In the genomic region with DNA sequence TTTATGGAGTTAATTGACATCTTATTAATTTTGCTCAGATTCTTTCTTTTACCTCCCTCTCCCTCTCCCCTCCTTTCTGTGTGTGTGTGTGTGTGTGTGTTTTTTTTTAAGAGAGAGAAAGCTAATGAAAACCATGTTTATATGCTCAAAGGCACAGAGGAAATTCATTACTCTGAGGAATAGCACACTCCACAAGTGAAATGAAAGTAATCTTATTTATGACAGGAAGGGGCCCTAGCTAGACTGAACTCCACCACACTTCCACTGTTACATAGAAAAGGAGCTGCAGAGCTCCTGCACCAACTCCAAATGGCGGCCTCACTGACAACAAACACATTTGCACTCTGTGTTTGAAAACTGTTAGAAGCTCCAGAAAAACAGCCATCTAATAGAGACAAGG, we compare ENCODE assay signal across 9 cellular contexts.
DNase-seq lines count a peak whose midpoint lies in the region; ATAC-seq and TF ChIP-seq lines count a peak whose summit lies in the region.
"Had no signal": no experiment of that assay in that cellular context is flagged by ENCODE, and none has a peak within 500 bp of the region (broad histone marks: within the 10 kb centered on the region; RNA-seq: fewer than 3 reads in every experiment).

No MANE protein-coding gene starts in this region.

- H3K27me3 Mint-ChIP-seq in CD8-positive, alpha-beta memory T cell: no peaks in the 10 kb centered on the region
- H3K27me3 Mint-ChIP-seq in GM23338 (ENCODE audit: insufficient read depth, low read depth, poor library complexity): no peaks in the 10 kb centered on the region

- ATAC-seq in GM21367 (IDR thresholded peaks at IDR 0.05; ENCODE audit: unreplicated experiment): peak; percentile 81
- no peak for ATAC-seq in HG03159 (IDR thresholded peaks at IDR 0.05; ENCODE audit: unreplicated experiment)
- ATAC-seq in GM23338: no peak

- TF ChIP-seq POLR2A in ovary (IDR thresholded peaks at IDR 0.05): no peak

- no peaks in the 10 kb centered on the region for H3K9me3 ChIP-seq in CD8-positive, alpha-beta memory T cell (ENCODE audit: low read length)
- no peaks in the 10 kb centered on the region for H3K9me3 ChIP-seq in Loucy (ENCODE audit: insufficient read depth, low read depth, low read length)
- H3K9me3 ChIP-seq in ovary: no peaks in the 10 kb centered on the region

- H3K4me1 Mint-ChIP-seq in CD8-positive, alpha-beta memory T cell: peaks cover 13 to 28% (median 19%) of the 10 kb centered on the region in 3 donors
- peaks cover 5% of the 10 kb centered on the region; the same call in 2 of the 3 replicates for H3K4me1 Mint-ChIP-seq in GM23338

- TF ChIP-seq CTCF in Loucy (conservative IDR thresholded peaks at IDR 0.05; ENCODE audit: low read length): no peak
- no peak for TF ChIP-seq CTCF in ovary (IDR thresholded peaks at IDR 0.05)
- no peak for TF ChIP-seq CTCF in GM23338 (conservative IDR thresholded peaks at IDR 0.05; ENCODE audit: low read depth in 2 of 2)

- H3K79me2 ChIP-seq in Loucy (ENCODE audit: insufficient read depth, low read length): no peaks in the 10 kb centered on the region
- H3K79me2 ChIP-seq in GM23338 (replicated peaks; ENCODE audit: insufficient read depth): no peaks in the 10 kb centered on the region

- peaks cover 0 to 2% (median 0%) of the 10 kb centered on the region in 5 donors for H3K9me3 Mint-ChIP-seq in CD8-positive, alpha-beta memory T cell
- H3K9me3 Mint-ChIP-seq in GM23338: no peaks in the 10 kb centered on the region

- H3K27ac Mint-ChIP-seq in CD8-positive, alpha-beta memory T cell: peak overlapping the region in 4 of 8 donors; percentile 32 to 86 (median 40)
- H3K27ac Mint-ChIP-seq in GM23338: no peak overlapping the region

- CTCF ChIA-PET in CD8-positive, alpha-beta memory T cell (lab: Charles Lee): no interaction called here

- H4K20me1 ChIP-seq in Loucy (ENCODE audit: insufficient read depth, low read length, poor library complexity, severe bottlenecking) (no peaks in the 10 kb centered on the region), GM23338 (replicated peaks; ENCODE audit: insufficient read depth) (no peaks in the 10 kb centered on the region)

- H3K27me3 ChIP-seq in CD8-positive, alpha-beta memory T cell (ENCODE audit: insufficient read depth, low read length, poor library complexity, severe bottlenecking): no peaks in the 10 kb centered on the region
- no peaks in the 10 kb centered on the region for H3K27me3 ChIP-seq in Loucy (ENCODE audit: insufficient read depth, low read length, poor library complexity, severe bottlenecking)
- H3K27me3 ChIP-seq in ovary: no peaks in the 10 kb centered on the region
- no peaks in the 10 kb centered on the region for H3K27me3 ChIP-seq in GM23338 (ENCODE audit: insufficient read depth)

- H3K27ac ChIP-seq in CD8-positive, alpha-beta memory T cell (ENCODE audit: low read depth, low read length): no peak overlapping the region
- H3K27ac ChIP-seq in ovary (peak overlapping the region in 1 of 2 donors; percentile 69), GM23338 (ENCODE audit: low read depth) (no peak overlapping the region)

- H3K36me3 ChIP-seq in CD8-positive, alpha-beta memory T cell (ENCODE audit: insufficient read depth, low read length): no peaks in the 10 kb centered on the region
- H3K36me3 ChIP-seq in Loucy (ENCODE audit: insufficient read depth, low read length) (no peaks in the 10 kb centered on the region), ovary (no peaks in the 10 kb centered on the region), GM23338 (ENCODE audit: insufficient read depth) (no peaks in the 10 kb centered on the region)

- peaks cover 4 to 14% (median 13%) of the 10 kb centered on the region in 3 donors for H3K36me3 Mint-ChIP-seq in CD8-positive, alpha-beta memory T cell
- no peaks in the 10 kb centered on the region for H3K36me3 Mint-ChIP-seq in GM23338 (ENCODE audit: low read depth)

- peaks cover 12% of the 10 kb centered on the region for H3K4me1 ChIP-seq in CD8-positive, alpha-beta memory T cell (ENCODE audit: insufficient read depth, low read length)
- peaks cover 69% of the 10 kb centered on the region for H3K4me1 ChIP-seq in Loucy (ENCODE audit: insufficient read depth, low read length, poor library complexity, severe bottlenecking)
- H3K4me1 ChIP-seq in ovary (ENCODE audit: insufficient read depth): peaks cover 25% of the 10 kb centered on the region
- H3K4me1 ChIP-seq in GM23338 (ENCODE audit: insufficient read depth): no peaks in the 10 kb centered on the region

- intact Hi-C loops in ovary (cut with DNase I): loop anchor here (5.0 to 10.0 kb wide), 7 partner anchors 182 to 1215 kb away; partner anchors contain the start of genes PDGFRA (in 3 of the 4) and FIP1L1 (in 1 of the 4)

- H3K4me3 ChIP-seq in CD8-positive, alpha-beta memory T cell (ENCODE audit: low read length): no peak overlapping the region
- H3K4me3 ChIP-seq in Loucy (ENCODE audit: low read length, poor library complexity, severe bottlenecking) (peak overlapping the region; percentile 57), ovary (no peak overlapping the region), GM23338 (no peak overlapping the region)

- TF ChIP-seq EP300 in ovary (IDR thresholded peaks at IDR 0.05): no peak

- POLR2A ChIA-PET in CD8-positive, alpha-beta memory T cell (lab: Charles Lee): no interaction called here

- peak overlapping the region; percentile 83 for H3K4me2 ChIP-seq in Loucy (ENCODE audit: low read depth, low read length, poor library complexity, severe bottlenecking)
- H3K4me2 ChIP-seq in GM23338: no peak overlapping the region

- peak overlapping the region; percentile 70 for H3K9ac ChIP-seq in Loucy (ENCODE audit: low read depth, low read length, poor library complexity, severe bottlenecking)

- 16 to 21% (median 20%) methylated on average over 1 of the region's 1 CpG for WGBS in ovary, 3 donors

- H3K9me2 ChIP-seq in Loucy (replicated peaks; ENCODE audit: low read depth, low read length): no peaks in the 10 kb centered on the region
- no peaks in the 10 kb centered on the region for H3K9me2 ChIP-seq in GM23338 (ENCODE audit: insufficient read depth)

- H3K4me3 Mint-ChIP-seq in CD8-positive, alpha-beta memory T cell: peak overlapping the region in 4 of 7 donors; percentile 23 to 73 (median 46)
- no peak overlapping the region for H3K4me3 Mint-ChIP-seq in GM23338

- H3F3A ChIP-seq in Loucy (ENCODE audit: low read depth) (0 out of 2 replicates have a peak, but pooled peaks cover 3% of the 10 kb centered on the region), GM23338 (replicated peaks; ENCODE audit: low read depth) (no peaks in the 10 kb centered on the region)

- H2AFZ ChIP-seq in Loucy (ENCODE audit: low read length): peak overlapping the region; percentile 39; the same call in 1 of the 2 replicates
- H2AFZ ChIP-seq in GM23338: no peak overlapping the region

- no peak for DNase-seq in CD8-positive, alpha-beta memory T cell
- peak; percentile 75 for DNase-seq in fibroblast of peridontal ligament (ENCODE audit: extremely low read depth)
- no peak for DNase-seq in ovary
- no peak for DNase-seq in DMS79 treated with DMSO at 0.1 percent for 48 hours (lab: John Stamatoyannopoulos, UW)
- DNase-seq in GM23338 (ENCODE audit: low spot score): no peak
- DNase-seq: right cardiac atrium had no signal

TF ChIP-seq in GM23338, 12 proteins besides CTCF, POLR2A, EP300 and RAD21 (continues in another document):
- TF ChIP-seq ZNF114 (CRISPR knock-in tag; IDR thresholded peaks at IDR 0.05) (no peak), POLR2AphosphoS5 (IDR thresholded peaks at IDR 0.05; ENCODE audit: low read depth) (no peak), NANOG (IDR thresholded peaks at IDR 0.05; ENCODE audit: borderline replicate concordance) (no peak), EZH2 (IDR thresholded peaks at IDR 0.05; ENCODE audit: low read depth, unreplicated experiment) (no peak), REST (IDR thresholded peaks at IDR 0.05; ENCODE audit: unreplicated experiment) (no peak), EZH2phosphoT487 (IDR thresholded peaks at IDR 0.05; ENCODE audit: unreplicated experiment) (no peak), CREB1 (CRISPR knock-in tag; IDR thresholded peaks at IDR 0.05; ENCODE audit: low read depth) (no peak)
- TF ChIP-seq, protein P1, sequence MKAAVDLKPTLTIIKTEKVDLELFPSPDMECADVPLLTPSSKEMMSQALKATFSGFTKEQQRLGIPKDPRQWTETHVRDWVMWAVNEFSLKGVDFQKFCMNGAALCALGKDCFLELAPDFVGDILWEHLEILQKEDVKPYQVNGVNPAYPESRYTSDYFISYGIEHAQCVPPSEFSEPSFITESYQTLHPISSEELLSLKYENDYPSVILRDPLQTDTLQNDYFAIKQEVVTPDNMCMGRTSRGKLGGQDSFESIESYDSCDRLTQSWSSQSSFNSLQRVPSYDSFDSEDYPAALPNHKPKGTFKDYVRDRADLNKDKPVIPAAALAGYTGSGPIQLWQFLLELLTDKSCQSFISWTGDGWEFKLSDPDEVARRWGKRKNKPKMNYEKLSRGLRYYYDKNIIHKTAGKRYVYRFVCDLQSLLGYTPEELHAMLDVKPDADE (IDR thresholded peaks at IDR 0.05): no peak
